ENCODE assay signal across 23 cellular contexts in genomic region chr16:80733366-80733901, GRCh38.
A peak's percentile ranks its signal among the peaks of the same experiment; 100 is the strongest.
DNase-seq lines count a peak whose midpoint lies in the region; ATAC-seq and TF ChIP-seq lines count a peak whose summit lies in the region.
"Had no signal": no experiment of that assay in that cellular context is flagged by ENCODE, and none has a peak within 500 bp of the region (broad histone marks: within the 10 kb centered on the region; RNA-seq: fewer than 3 reads in every experiment).

No MANE protein-coding gene starts in this region.

- H3K36me3 ChIP-seq in CD8-positive, alpha-beta T cell (ENCODE audit: insufficient read depth, low read length), result no peaks in the 10 kb centered on the region
- H3K36me3 ChIP-seq: HAP-1, Peyer's patch had no signal

- no peaks in the 10 kb centered on the region for H3K9me3 ChIP-seq in CD8-positive, alpha-beta T cell (ENCODE audit: low read length)
- H3K9me3 ChIP-seq: A549, Caco-2, HAP-1, Peyer's patch had no signal

- peaks cover 9% of the 10 kb centered on the region for H3K4me1 Mint-ChIP-seq in CD8-positive, alpha-beta T cell (ENCODE audit: low read depth)

- H3K27ac Mint-ChIP-seq in CD8-positive, alpha-beta T cell, result no peak overlapping the region
- H3K27ac Mint-ChIP-seq: CD4-positive, alpha-beta T cell had no signal

- H3K27ac ChIP-seq in CD8-positive, alpha-beta T cell (ENCODE audit: low read depth, low read length), result no peak overlapping the region
- H3K27ac ChIP-seq: A549, BLaER1, GM23248, Peyer's patch had no signal

- intact Hi-C loops in CD8-positive, alpha-beta T cell (cut with DNase I, micrococcal nuclease), result no loop called here

- peaks cover 16% of the 10 kb centered on the region for H3K9me3 Mint-ChIP-seq in CD8-positive, alpha-beta T cell

- TF ChIP-seq CTCF in AG10803 (conservative IDR thresholded peaks at IDR 0.05; ENCODE audit: low read length), result no peak
- no peak for TF ChIP-seq CTCF in CD8-positive, alpha-beta T cell (IDR thresholded peaks at IDR 0.05)

- H3K27me3 ChIP-seq in CD8-positive, alpha-beta T cell (ENCODE audit: insufficient read depth, low read length), result no peaks in the 10 kb centered on the region
- H3K27me3 ChIP-seq: BLaER1, Peyer's patch had no signal

- no peaks in the 10 kb centered on the region for H3K27me3 Mint-ChIP-seq in CD8-positive, alpha-beta T cell (ENCODE audit: low read depth)
- H3K27me3 Mint-ChIP-seq: CD4-positive, alpha-beta T cell had no signal

- DNase-seq in AG10803 (ENCODE audit: low read depth) (peak; percentile 6), EH (ENCODE audit: low read depth) (peak; percentile 58), M059J (ENCODE audit: low read depth) (peak; percentile 39), cerebellar cortex (ENCODE audit: low spot score) (peak; percentile 47)
- DNase-seq in CD8-positive, alpha-beta T cell, result no peak
- DNase-seq in stimulated activated naive CD8-positive, alpha-beta T cell treated with anti-CD3 and anti-CD28 coated beads, Interleukin-15, Interleukin-2, amounts not matched to agents 100 U/mL and 50 U/mL, for 24 hours, result no peak
- DNase-seq: Caco-2; CD4-positive, alpha-beta T cell; DMS 273 treated with DMSO at 0.1 percent for 48 hours; DMS79 treated with DMSO at 0.1 percent for 48 hours; GM23248; NCI-H1105 treated with DMSO at 0.1 percent for 48 hours; NCI-H2081; NCI-H2171; NCI-H345; NCI-H524 treated with DMSO at 0.1 percent for 48 hours; NCI-H82; Peyer's patch had no signal

- no peak overlapping the region for H3K4me3 Mint-ChIP-seq in CD8-positive, alpha-beta T cell
- H3K4me3 Mint-ChIP-seq: CD4-positive, alpha-beta T cell had no signal

- peaks cover 11% of the 10 kb centered on the region for H3K36me3 Mint-ChIP-seq in CD8-positive, alpha-beta T cell

- H3K4me1 ChIP-seq in CD8-positive, alpha-beta T cell (ENCODE audit: insufficient read depth, low read length), result no peaks in the 10 kb centered on the region
- H3K4me1 ChIP-seq: A549, BLaER1, Caco-2, HAP-1, Peyer's patch had no signal

- POLR2A ChIA-PET in CD8-positive, alpha-beta T cell (lab: Charles Lee), result no interaction called here

- CTCF ChIA-PET in CD8-positive, alpha-beta T cell (lab: Charles Lee), result no interaction called here

- no peak for ATAC-seq in CD8-positive, alpha-beta T cell
- ATAC-seq in stimulated activated naive CD8-positive, alpha-beta T cell treated with anti-CD3 and anti-CD28 coated beads, Interleukin-15, Interleukin-2, amounts not matched to agents 100 U/mL and 50 U/mL, for 24 hours, result no peak
- no peak for ATAC-seq in GM18519 (IDR thresholded peaks at IDR 0.05; ENCODE audit: low FRiP score, unreplicated experiment)
- ATAC-seq: A549, K562 had no signal

- H3K4me3 ChIP-seq in AG10803 (ENCODE audit: low read length), result no peak overlapping the region
- no peak overlapping the region for H3K4me3 ChIP-seq in CD8-positive, alpha-beta T cell (ENCODE audit: low read depth, low read length)
- H3K4me3 ChIP-seq: A549, BLaER1, GM23248, HAP-1, K562, Peyer's patch had no signal

Comparison
In these comparisons a context has a peak if more than half of its experiments do, and no peak if none do; other contexts are left out.
1. DNase-seq: peak in AG10803 (single experiment), EH (single experiment), M059J (single experiment) and cerebellar cortex (single experiment); none in CD8-positive, alpha-beta T cell (0 of 7) and stimulated activated naive CD8-positive, alpha-beta T cell treated with anti-CD3 and anti-CD28 coated beads, Interleukin-15, Interleukin-2, amounts not matched to agents 100 U/mL and 50 U/mL, for 24 hours (single experiment).